9 cellular contexts compared by ENCODE assay signal in the genomic region with DNA sequence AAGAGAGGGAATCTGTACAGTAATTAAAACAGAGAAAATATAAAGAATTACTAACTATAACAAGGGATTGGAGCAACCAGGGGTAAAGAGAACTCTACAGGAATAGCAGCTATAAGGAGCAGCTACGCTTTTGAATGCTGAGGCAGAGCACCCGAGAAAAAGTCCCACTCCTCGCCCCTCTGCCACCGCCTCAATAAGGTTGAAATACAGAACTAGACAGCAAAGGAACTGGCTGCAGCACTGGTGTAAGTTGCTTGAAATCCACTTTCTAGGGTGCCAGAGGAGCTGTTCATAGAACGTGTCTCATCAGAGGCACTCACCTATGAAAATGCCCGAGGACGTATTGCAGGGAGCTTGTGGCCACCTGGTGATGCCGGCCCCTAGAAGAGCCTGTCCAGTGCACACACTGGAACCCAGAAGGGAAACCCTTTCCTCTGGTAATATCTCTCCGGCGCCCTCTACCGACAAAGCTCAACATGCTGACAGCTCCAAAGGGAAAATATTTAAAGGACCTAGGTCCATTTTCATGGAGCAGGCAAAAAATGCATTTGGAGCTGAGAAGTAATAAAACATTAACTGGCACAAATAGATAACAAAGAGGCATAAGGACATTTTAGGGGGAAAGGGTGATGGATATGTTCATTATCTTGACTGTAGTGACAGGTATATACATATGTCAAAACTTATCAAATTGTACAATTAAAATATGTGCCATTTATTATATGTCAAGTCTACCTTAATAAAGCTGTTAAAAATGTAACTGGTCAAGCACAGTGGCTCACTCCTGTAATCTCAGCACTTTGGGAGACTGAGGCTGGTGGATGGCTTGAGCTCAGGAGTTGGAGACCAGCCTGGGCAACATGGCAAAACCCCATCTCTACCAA.
DNase-seq lines count a peak whose midpoint lies in the region; ATAC-seq and TF ChIP-seq lines count a peak whose summit lies in the region.
"Had no signal": no experiment of that assay in that cellular context is flagged by ENCODE, and none has a peak within 500 bp of the region (broad histone marks: within the 10 kb centered on the region; RNA-seq: fewer than 3 reads in every experiment).

No MANE protein-coding gene starts in this region.

- 41 to 54% methylated on average over 11 of the region's 11 CpGs for WGBS in body of pancreas, 2 donors

- H3K4me3 ChIP-seq in body of pancreas (no peak overlapping the region), kidney epithelial cell (ENCODE audit: low read depth, low read length) (no peak overlapping the region)

- ATAC-seq in body of pancreas (peak; percentile 53), HG03025 (IDR thresholded peaks at IDR 0.05; ENCODE audit: low FRiP score, unreplicated experiment) (no peak)
- ATAC-seq: T-helper 17 cell had no signal

- H3K9me3 ChIP-seq in body of pancreas: no peaks in the 10 kb centered on the region

- H3K27ac ChIP-seq in body of pancreas: no peak overlapping the region

- H3K36me3 ChIP-seq in body of pancreas (replicated peaks in 1 of 2; ENCODE audit: insufficient read depth in 1 of 2, low read depth in 2 of 2) (no peaks in the 10 kb centered on the region), kidney epithelial cell (ENCODE audit: control insufficient read depth, insufficient read depth, low read length) (no peaks in the 10 kb centered on the region)

- H3K4me1 ChIP-seq in body of pancreas: no peaks in the 10 kb centered on the region

- H3K27me3 ChIP-seq in body of pancreas: no peaks in the 10 kb centered on the region
- H3K27me3 ChIP-seq in kidney epithelial cell (ENCODE audit: control insufficient read depth, insufficient read depth, low read length): no peaks in the 10 kb centered on the region

- intact Hi-C loops in body of pancreas (cut with DNase I): loop anchor here (10.0 kb wide), 1 partner anchor 196 kb away; no protein-coding TSS in a partner anchor

- TF ChIP-seq CTCF in body of pancreas (IDR thresholded peaks at IDR 0.05) (peak in 6 of 7 experiments; percentile 29 to 52 (median 37)), kidney epithelial cell (IDR thresholded peaks at IDR 0.05; ENCODE audit: insufficient read depth, low read length, poor library complexity, severe bottlenecking) (peak; percentile 86)

- no peak for TF ChIP-seq POLR2A in body of pancreas (IDR thresholded peaks at IDR 0.05)

- peak; percentile 76 for DNase-seq in DMS 273 (lab: John Stamatoyannopoulos, UW; ENCODE audit: unreplicated experiment)
- peak; percentile 7 for DNase-seq in GM19238 (ENCODE audit: insufficient read length, low spot score)
- peak; percentile 61 for DNase-seq in HT1080 (ENCODE audit: low read depth)
- DNase-seq in RPMI8226: peak; percentile 57
- peak; percentile 57 to 80 (median 64) for DNase-seq in body of pancreas
- peak; percentile 28 for DNase-seq in kidney epithelial cell (ENCODE audit: low read depth)
- DNase-seq in stimulated activated CD4-positive, alpha-beta T cell treated with anti-CD3 and anti-CD28 coated beads, TNF-alpha, amount 100 ng/mL, for 48 hours (ENCODE audit: low read depth in 3 of 3): peak; percentile 4 to 30 (median 10)

Comparison
In these comparisons a context has a peak if more than half of its experiments do, and no peak if none do; other contexts are left out.
1. DNase-seq: peak in every context shown above with its lines; median percentile 76 in DMS 273; 64 in body of pancreas; 61 in HT1080; 57 in RPMI8226; 28 in kidney epithelial cell; 10 in stimulated activated CD4-positive, alpha-beta T cell treated with anti-CD3 and anti-CD28 coated beads, TNF-alpha, amount 100 ng/mL, for 48 hours; 7 in GM19238.